In the genomic region with DNA sequence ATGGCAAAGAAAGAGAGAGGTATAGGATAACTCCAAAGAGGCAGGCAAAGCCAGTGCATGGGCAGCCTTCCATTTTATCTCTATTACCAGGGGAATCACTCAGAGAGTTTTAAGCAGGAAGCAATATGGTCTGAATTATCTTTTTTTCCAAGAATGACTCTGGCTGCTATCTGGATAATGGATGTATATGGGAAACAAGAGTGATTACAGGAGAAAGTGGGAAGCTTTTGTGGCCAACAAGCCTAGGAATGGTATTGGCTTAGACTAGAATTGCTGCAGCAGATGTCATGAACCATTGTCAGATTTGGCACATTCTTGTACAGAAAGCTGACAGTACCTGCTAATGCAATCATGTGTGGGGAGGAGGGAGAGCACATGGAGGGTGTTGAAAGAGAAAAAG, we compare ENCODE assay signal across 22 cellular contexts.
DNase-seq lines count a peak whose midpoint lies in the region; ATAC-seq and TF ChIP-seq lines count a peak whose summit lies in the region.
"Had no signal": no experiment of that assay in that cellular context is flagged by ENCODE, and none has a peak within 500 bp of the region (broad histone marks: within the 10 kb centered on the region; RNA-seq: fewer than 3 reads in every experiment).

No MANE protein-coding gene starts in this region.

- ATAC-seq in GM21786 (IDR thresholded peaks at IDR 0.05; ENCODE audit: unreplicated experiment), result no peak
- ATAC-seq: T-cell had no signal

- peak overlapping the region; percentile 53 for H2AFZ ChIP-seq in mammary epithelial cell (ENCODE audit: low read depth, low read length)

- H3K27ac ChIP-seq in mammary epithelial cell (ENCODE audit: insufficient read depth, low read depth, low read length), result no peak overlapping the region
- H3K27ac ChIP-seq in breast epithelium, result no peak overlapping the region
- H3K27ac ChIP-seq: C4-2B, RWPE1, SK-N-MC had no signal

- H3K4me1 ChIP-seq in mammary epithelial cell (ENCODE audit: insufficient read depth, low read length) (peaks cover 8% of the 10 kb centered on the region), breast epithelium (no peaks in the 10 kb centered on the region)

- H4K20me1 ChIP-seq in mammary epithelial cell (ENCODE audit: insufficient read depth, low read length), result no peaks in the 10 kb centered on the region

- TF ChIP-seq POLR2A in breast epithelium (IDR thresholded peaks at IDR 0.05), result no peak

- intact Hi-C loops in mammary epithelial cell (cut with micrococcal nuclease), result no loop called here
- intact Hi-C loops in breast epithelium (cut with DNase I; ENCODE audit: low total_unique reads), result no loop called here

- CTCF ChIA-PET in mammary epithelial cell (lab: Charles Lee; ENCODE audit: low non-redundant PET), result no interaction called here

- H3K9me3 ChIP-seq in mammary epithelial cell (replicated peaks; ENCODE audit: insufficient read depth, low read length) (no peaks in the 10 kb centered on the region), breast epithelium (no peaks in the 10 kb centered on the region)
- H3K9me3 ChIP-seq: MG63 had no signal

- H3K27me3 ChIP-seq in mammary epithelial cell (ENCODE audit: insufficient read depth, low read length) (no peaks in the 10 kb centered on the region), breast epithelium (no peaks in the 10 kb centered on the region)
- H3K27me3 ChIP-seq: MG63 had no signal

- DNase-seq in mammary epithelial cell (no peak), breast epithelium (ENCODE audit: low spot score in 2 of 2) (no peak), NCI-H226 (peak; percentile 63), choroid plexus epithelial cell (ENCODE audit: low read depth) (peak; percentile 7), DMS153 (lab: John Stamatoyannopoulos, UW) (no peak), cerebellum (ENCODE audit: low spot score) (no peak)
- no peak for DNase-seq in activated CD4-positive, alpha-beta T cell treated with anti-CD3 and anti-CD28 coated beads for 4 hours
- DNase-seq: DMS53; GOT3; HCEC 1CT; MG63; NCI-H1417; NCI-H1694 treated with DMSO at 0.1 percent for 48 hours; NCI-H2081 treated with DMSO at 0.1 percent for 48 hours; NCI-H510A; NK-92 treated with Interleukin-12 subunit alpha and Interleukin-12 subunit beta, amount 100 ng/mL, for 24 hours; SHP77 treated with DMSO at 0.1 percent for 48 hours; T-cell had no signal

- BruUV-seq in mammary epithelial cell (replicated peaks; lab: Mats Ljungman, UMichigan), result no TSS peak

- H3K4me2 ChIP-seq in mammary epithelial cell (ENCODE audit: insufficient read depth, low read depth, low read length), result no peak overlapping the region

- H3K36me3 ChIP-seq in mammary epithelial cell (ENCODE audit: insufficient read depth, low read length) (no peaks in the 10 kb centered on the region), breast epithelium (no peaks in the 10 kb centered on the region)
- H3K36me3 ChIP-seq: MG63 had no signal

- in situ Hi-C loops in mammary epithelial cell (cut with MboI; ENCODE audit: low sequenced_read_pairs in 2 of 2), result no loop called here

- dilution Hi-C loops in mammary epithelial cell (cut with HindIII; ENCODE audit: low sequenced_read_pairs), result no loop called here

- H3K79me2 ChIP-seq in mammary epithelial cell (ENCODE audit: insufficient read depth, low read length), result no peaks in the 10 kb centered on the region

- TF ChIP-seq CTCF in mammary epithelial cell (conservative IDR thresholded peaks at IDR 0.05 in 1 of 2, IDR thresholded peaks at IDR 0.05 in 1 of 2; ENCODE audit: extremely low read depth in 1 of 2, insufficient read depth in 1 of 2, low read depth in 1 of 2, low read length in 2 of 2) (no peak), breast epithelium (IDR thresholded peaks at IDR 0.05) (no peak), choroid plexus epithelial cell (conservative IDR thresholded peaks at IDR 0.05; ENCODE audit: low read depth, low read length) (no peak)

- H3K4me3 ChIP-seq in mammary epithelial cell (replicated peaks in 1 of 3; ENCODE audit: insufficient read depth in 1 of 3, low read depth in 2 of 3, low read length in 3 of 3), result no peak overlapping the region
- H3K4me3 ChIP-seq in breast epithelium, result no peak overlapping the region
- H3K4me3 ChIP-seq in choroid plexus epithelial cell (ENCODE audit: low read depth, low read length), result no peak overlapping the region
- H3K4me3 ChIP-seq: MG63, SK-N-MC had no signal

- H3K9ac ChIP-seq in mammary epithelial cell (ENCODE audit: insufficient read depth, low read length), result no peak overlapping the region

Comparison
In these comparisons a context has a peak if more than half of its experiments do, and no peak if none do; other contexts are left out.
1. DNase-seq: peak in NCI-H226 (single experiment) and choroid plexus epithelial cell (single experiment); none in mammary epithelial cell (single experiment), breast epithelium (0 of 2), DMS153 (single experiment), cerebellum (single experiment) and activated CD4-positive, alpha-beta T cell treated with anti-CD3 and anti-CD28 coated beads for 4 hours (0 of 2).